In the genomic region with DNA sequence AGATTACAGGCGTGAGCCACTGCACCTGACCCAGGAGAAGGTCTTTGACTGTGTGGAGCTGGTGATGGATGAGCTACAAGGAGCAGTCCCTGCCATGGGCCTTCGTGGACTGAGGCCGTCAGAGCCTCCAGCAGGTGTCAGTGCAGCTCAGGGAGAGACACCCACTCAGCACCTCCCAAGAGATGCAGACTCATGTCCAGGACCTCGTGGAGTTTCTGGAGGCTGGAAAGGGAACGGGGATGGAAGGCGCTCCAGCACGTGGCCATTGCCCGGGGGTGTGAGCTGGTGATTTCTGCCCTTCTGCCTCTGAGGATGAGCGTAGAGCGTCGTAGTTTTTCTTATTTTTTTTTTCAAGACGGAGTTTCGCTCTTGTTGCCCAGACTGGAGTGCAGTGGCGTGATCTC, we compare ENCODE assay signal across 5 cellular contexts. TPM values are rescaled to one million over a fixed set of nuclear protein-coding genes. Genes with fewer than 3 reads are reported as not detected.
DNase-seq lines count a peak whose midpoint lies in the region; ATAC-seq and TF ChIP-seq lines count a peak whose summit lies in the region.

No MANE protein-coding gene starts in this region.

- TF ChIP-seq CTCF in GM23338 (conservative IDR thresholded peaks at IDR 0.05; ENCODE audit: low read depth in 2 of 2) (peak; percentile 65 to 96), OCI-LY1 (IDR thresholded peaks at IDR 0.05; ENCODE audit: low read length) (peak; percentile 42), fibroblast of pulmonary artery (IDR thresholded peaks at IDR 0.05; ENCODE audit: low read length, missing control alignments) (peak; percentile 58)

- H3K9me3 Mint-ChIP-seq in GM23338: peaks cover 5% of the 10 kb centered on the region; the same call in 2 of the 3 replicates

- no peaks in the 10 kb centered on the region for H3K79me2 ChIP-seq in GM23338 (replicated peaks; ENCODE audit: insufficient read depth)
- no peaks in the 10 kb centered on the region for H3K79me2 ChIP-seq in OCI-LY1 (ENCODE audit: insufficient read depth, low read length)

- H3K36me3 ChIP-seq in GM23338 (ENCODE audit: insufficient read depth) (no peaks in the 10 kb centered on the region), OCI-LY1 (ENCODE audit: insufficient read depth, low read length) (no peaks in the 10 kb centered on the region)

- peaks cover 8% of the 10 kb centered on the region; the same call in 1 of the 2 replicates for H4K20me1 ChIP-seq in GM23338 (replicated peaks; ENCODE audit: insufficient read depth)
- no peaks in the 10 kb centered on the region for H4K20me1 ChIP-seq in OCI-LY1 (ENCODE audit: insufficient read depth, low read length)

- H3K27ac Mint-ChIP-seq in GM23338: no peak overlapping the region

- H3K9me3 ChIP-seq in OCI-LY1 (ENCODE audit: low read length): no peaks in the 10 kb centered on the region

- H2AFZ ChIP-seq in GM23338: no peak overlapping the region
- H2AFZ ChIP-seq in OCI-LY1 (ENCODE audit: low read length): no peak overlapping the region

- DNase-seq in GM23338 (ENCODE audit: low spot score) (peak; percentile 85), fibroblast of pulmonary artery (ENCODE audit: low read depth) (peak; percentile 77), C1 segment of cervical spinal cord (lab: John Stamatoyannopoulos, UW) (no peak), GM19238 (ENCODE audit: insufficient read length, low spot score) (no peak)

- no peak overlapping the region for H3K4me3 ChIP-seq in GM23338
- no peak overlapping the region for H3K4me3 ChIP-seq in OCI-LY1 (ENCODE audit: low read depth, low read length, poor library complexity, severe bottlenecking)
- no peak overlapping the region for H3K4me3 ChIP-seq in fibroblast of pulmonary artery (replicated peaks; ENCODE audit: low read depth, low read length)

- no peak overlapping the region for H3K4me2 ChIP-seq in GM23338
- no peak overlapping the region for H3K4me2 ChIP-seq in OCI-LY1 (ENCODE audit: low read length)

- H3F3A ChIP-seq in GM23338 (replicated peaks; ENCODE audit: low read depth) (peaks cover 7% of the 10 kb centered on the region; the same call in 1 of the 2 replicates), OCI-LY1 (ENCODE audit: insufficient read depth, low read length) (0 out of 2 replicates have a peak, but pooled peaks cover 4% of the 10 kb centered on the region)

- H3K27ac ChIP-seq in GM23338 (ENCODE audit: low read depth): no peak overlapping the region
- no peak overlapping the region for H3K27ac ChIP-seq in OCI-LY1 (ENCODE audit: low read depth, low read length, poor library complexity, severe bottlenecking)

- H3K4me1 Mint-ChIP-seq in GM23338: no peaks in the 10 kb centered on the region

- H3K4me3 Mint-ChIP-seq in GM23338: no peak overlapping the region

- H3K4me1 ChIP-seq in GM23338 (ENCODE audit: insufficient read depth) (no peaks in the 10 kb centered on the region), OCI-LY1 (ENCODE audit: insufficient read depth, low read length, severe bottlenecking) (no peaks in the 10 kb centered on the region)

- peak; percentile 100 for ATAC-seq in GM23338

- H3K36me3 Mint-ChIP-seq in GM23338 (ENCODE audit: low read depth): peaks cover 4% of the 10 kb centered on the region

- H3K9me2 ChIP-seq in GM23338 (ENCODE audit: insufficient read depth) (no peaks in the 10 kb centered on the region), OCI-LY1 (ENCODE audit: low read depth, low read length) (no peaks in the 10 kb centered on the region)

- peaks cover 8% of the 10 kb centered on the region for H3K27me3 ChIP-seq in GM23338 (ENCODE audit: insufficient read depth)
- no peaks in the 10 kb centered on the region for H3K27me3 ChIP-seq in OCI-LY1 (ENCODE audit: insufficient read depth, low read length)

- peaks cover 17% of the 10 kb centered on the region for H3K27me3 Mint-ChIP-seq in GM23338 (ENCODE audit: insufficient read depth, low read depth, poor library complexity)

- H3K9ac ChIP-seq in OCI-LY1 (ENCODE audit: low read length): no peak overlapping the region

TF ChIP-seq in GM23338, 12 proteins besides CTCF, POLR2A, EP300 and RAD21:
- TF ChIP-seq ZNF462 (CRISPR knock-in tag; IDR thresholded peaks at IDR 0.05): peak; percentile 58; the same call in 1 of the 2 replicates
- TF ChIP-seq NANOG (IDR thresholded peaks at IDR 0.05; ENCODE audit: borderline replicate concordance): no peak

RNA-seq across cellular contexts. Expression of gene TOR4A, which starts 9.5 kb away (rescaled TPM):
- total RNA-seq in GM23338 (2014; rRNA removed; shearing (Covaris generic)): 14.4 and 19.0 TPM in 2 replicates
- polyA plus RNA-seq in GM23338 (2016; fragmentation: Nextera tagmentation; extraction: Ambion mirVana): 2.0 and 2.1 TPM in 2 replicates

RNA-seq across cellular contexts. Expression of gene NRARP, which starts 15.1 kb away (rescaled TPM):
- 39.0 and 55.1 TPM in 2 replicates for total RNA-seq in GM23338 (2014; rRNA removed; shearing (Covaris generic))
- polyA plus RNA-seq in GM23338 (2016; fragmentation: Nextera tagmentation; extraction: Ambion mirVana): 4.0 and 4.8 TPM in 2 replicates

RNA-seq across cellular contexts. Expression of gene NELFB, which starts 31.9 kb away (rescaled TPM):
- total RNA-seq in GM23338 (2014; rRNA removed; shearing (Covaris generic)): 79.5 and 97.3 TPM in 2 replicates
- polyA plus RNA-seq in GM23338 (2016; fragmentation: Nextera tagmentation; extraction: Ambion mirVana): 30.0 and 31.2 TPM in 2 replicates

RNA-seq across cellular contexts. Expression of gene STPG3, which starts 35.9 kb away (rescaled TPM):
- not detected in 2 replicates for total RNA-seq in GM23338 (2014; rRNA removed; shearing (Covaris generic))
- not detected in 2 replicates for polyA plus RNA-seq in GM23338 (2016; fragmentation: Nextera tagmentation; extraction: Ambion mirVana)

RNA-seq across cellular contexts. Expression of gene TUBB4B, which starts 45.9 kb away (rescaled TPM):
- 334 and 374 TPM in 2 replicates for total RNA-seq in GM23338 (2014; rRNA removed; shearing (Covaris generic))
- polyA plus RNA-seq in GM23338 (2016; fragmentation: Nextera tagmentation; extraction: Ambion mirVana): 389 and 408 TPM in 2 replicates

Comparison
In these comparisons a context has a peak if more than half of its experiments do, and no peak if none do; other contexts are left out.
1. DNase-seq: peak in GM23338 (single experiment) and fibroblast of pulmonary artery (single experiment); none in C1 segment of cervical spinal cord (0 of 14) and GM19238 (single experiment).
2. Peak in every context shown above with its lines, with median percentiles within 50 percentile points of each other: CTCF ChIP-seq.